ENCODE assay signal across 8 cellular contexts in genomic region chr14:91417134-91417982, GRCh38. TPM values are rescaled to one million over a fixed set of nuclear protein-coding genes. Genes with fewer than 3 reads are reported as not detected.
DNase-seq lines count a peak whose midpoint lies in the region; ATAC-seq and TF ChIP-seq lines count a peak whose summit lies in the region.

Gene CCDC88C (minus strand): TSS chr14:91417820. CDS start chr14:91417690, 130 bp downstream.

- H2AFZ ChIP-seq in parathyroid adenoma: peak within 1 kb of the TSS; percentile 92

- peak within 1 kb of the TSS; percentile 71 for H3K4me2 ChIP-seq in parathyroid adenoma (ENCODE audit: low read length)

- peak; percentile 42 for ATAC-seq in GM21367 (IDR thresholded peaks at IDR 0.05; ENCODE audit: unreplicated experiment)
- peak; percentile 37 for ATAC-seq in RWPE2 (ENCODE audit: low read depth)
- peak; percentile 47 for ATAC-seq in Right ventricle myocardium inferior

- H3K4me3 ChIP-seq in RWPE2 (ENCODE audit: severe bottlenecking) (peak within 1 kb of the TSS; percentile 86), parathyroid adenoma (ENCODE audit: low read depth, low read length) (peak within 1 kb of the TSS; percentile 70), vagina (peak within 1 kb of the TSS; percentile 53 to 63)

- H3K79me2 ChIP-seq in parathyroid adenoma: peaks cover 11% of the 10 kb centered on the region

- peaks cover 24% of the 10 kb centered on the region for H3K4me1 ChIP-seq in RWPE2 (ENCODE audit: insufficient read depth, poor library complexity, severe bottlenecking)
- peaks cover 24% of the 10 kb centered on the region for H3K4me1 ChIP-seq in parathyroid adenoma
- H3K4me1 ChIP-seq in vagina: peaks cover 24% of the 10 kb centered on the region

- H3K9me3 ChIP-seq in RWPE2 (ENCODE audit: severe bottlenecking) (no peaks in the 10 kb centered on the region), parathyroid adenoma (ENCODE audit: control insufficient read depth, low read length) (no peaks in the 10 kb centered on the region), vagina (no peaks in the 10 kb centered on the region)

- peak; percentile 93 for DNase-seq in D341Med (ENCODE audit: low spot score)
- DNase-seq in HUDEP-2 (lab: John Stamatoyannopoulos, UW; ENCODE audit: unreplicated experiment in 76 of 76): peak in 63 of 76 experiments; percentile 14 to 81 (median 60)
- no peak for DNase-seq in RWPE2 (ENCODE audit: low spot score)
- peak; percentile 48 to 73 (median 58) for DNase-seq in activated naive CD4-positive, alpha-beta T cell (lab: John Stamatoyannopoulos, UW)
- DNase-seq in Right ventricle myocardium inferior (ENCODE audit: missing footprints): peak; percentile 86
- DNase-seq in vagina (ENCODE audit: extremely low spot score in 2 of 2): no peak

- peak within 1 kb of the TSS; percentile 83 for H3K27ac ChIP-seq in RWPE2 (ENCODE audit: poor library complexity, severe bottlenecking)
- peak within 1 kb of the TSS; percentile 61 for H3K27ac ChIP-seq in parathyroid adenoma
- peak within 1 kb of the TSS; percentile 39 for H3K27ac ChIP-seq in vagina

- intact Hi-C loops in Right ventricle myocardium inferior (cut with DNase I): loop anchor here (10.0 kb wide), 1 partner anchor 53 kb away; no protein-coding TSS in a partner anchor
- intact Hi-C loops in vagina (cut with DNase I): loop anchor here (5.0 kb wide), 1 partner anchor 95 kb away; no protein-coding TSS in a partner anchor

- no peak for TF ChIP-seq POLR2A in vagina (IDR thresholded peaks at IDR 0.05)

- H3K27me3 ChIP-seq in RWPE2 (ENCODE audit: insufficient read depth, poor library complexity, severe bottlenecking): no peaks in the 10 kb centered on the region
- no peaks in the 10 kb centered on the region for H3K27me3 ChIP-seq in parathyroid adenoma (ENCODE audit: control insufficient read depth, insufficient read depth, low read length)
- no peaks in the 10 kb centered on the region for H3K27me3 ChIP-seq in vagina

- H3K36me3 ChIP-seq in RWPE2 (ENCODE audit: low read depth) (peaks cover 32% of the 10 kb centered on the region), parathyroid adenoma (ENCODE audit: control insufficient read depth, insufficient read depth, low read length) (no peaks in the 10 kb centered on the region), vagina (no peaks in the 10 kb centered on the region)

- TF ChIP-seq CTCF in RWPE2 (IDR thresholded peaks at IDR 0.05; ENCODE audit: poor library complexity, severe bottlenecking): no peak
- TF ChIP-seq CTCF in parathyroid adenoma (IDR thresholded peaks at IDR 0.05): no peak
- no peak for TF ChIP-seq CTCF in vagina (IDR thresholded peaks at IDR 0.05)

- peak within 1 kb of the TSS; percentile 35 for H3K9ac ChIP-seq in parathyroid adenoma

RNA-seq across cellular contexts. Expression of gene CCDC88C, which starts in this region (rescaled TPM):
- total RNA-seq in Right ventricle myocardium inferior (3.6 TPM), vagina (42.2 TPM)

Comparison
In these comparisons a context has a peak if more than half of its experiments do, and no peak if none do; other contexts are left out.
1. DNase-seq: peak in D341Med (single experiment), HUDEP-2 (63 of 76), activated naive CD4-positive, alpha-beta T cell (4 of 4) and Right ventricle myocardium inferior (single experiment); none in RWPE2 (single experiment) and vagina (0 of 2).
2. Peak in every context shown above with its lines, with median percentiles within 50 percentile points of each other: ATAC-seq, H3K27ac ChIP-seq and H3K4me3 ChIP-seq.